Comparison of ENCODE assay signal across 29 cellular contexts in genomic region chr10:125782661-125783060, GRCh38. TPM values are rescaled to one million over a fixed set of nuclear protein-coding genes. Genes with fewer than 3 reads are reported as not detected.
DNase-seq lines count a peak whose midpoint lies in the region; ATAC-seq and TF ChIP-seq lines count a peak whose summit lies in the region.
"Had no signal": no experiment of that assay in that cellular context is flagged by ENCODE, and none has a peak within 500 bp of the region (broad histone marks: within the 10 kb centered on the region; RNA-seq: fewer than 3 reads in every experiment).

No MANE protein-coding gene starts in this region.

- H3K9me3 Mint-ChIP-seq in glutamatergic neuron (ENCODE audit: unreplicated experiment) = peaks cover 14% of the 10 kb centered on the region
- H3K9me3 Mint-ChIP-seq in T-helper 2 cell treated with Interferon-gamma antibody and Interleukin-4, amounts not matched to agents 5 μg/mL and 100 μg/mL, for 36 hours = no peaks in the 10 kb centered on the region
- H3K9me3 Mint-ChIP-seq: activated CD4-positive, alpha-beta T cell treated with anti-CD3 and anti-CD28 coated beads, Interleukin-2, amount 10 ng/mL, durations not matched to agents 24 days and 14 days; activated T-cell treated with anti-CD3 and anti-CD28 coated beads, Interleukin-2, amount 50 U/mL, for 24 hours had no signal

- peaks cover 27% of the 10 kb centered on the region for H3K4me1 Mint-ChIP-seq in glutamatergic neuron (ENCODE audit: low read depth, unreplicated experiment)
- no peaks in the 10 kb centered on the region for H3K4me1 Mint-ChIP-seq in T-helper 2 cell treated with Interferon-gamma antibody and Interleukin-4, amounts not matched to agents 5 μg/mL and 100 μg/mL, for 36 hours (ENCODE audit: low read depth)

- H3K4me3 ChIP-seq in retinal pigment epithelial cell (ENCODE audit: low read length) = no peak overlapping the region
- H3K4me3 ChIP-seq: PC-9, right lobe of liver, transverse colon had no signal

- peaks cover 7% of the 10 kb centered on the region for H3K27me3 Mint-ChIP-seq in glutamatergic neuron (ENCODE audit: unreplicated experiment)
- no peaks in the 10 kb centered on the region for H3K27me3 Mint-ChIP-seq in T-helper 2 cell treated with Interferon-gamma antibody and Interleukin-4, amounts not matched to agents 5 μg/mL and 100 μg/mL, for 36 hours (ENCODE audit: low read depth)
- H3K27me3 Mint-ChIP-seq: activated CD4-positive, alpha-beta T cell treated with anti-CD3 and anti-CD28 coated beads, Interleukin-2, amount 10 ng/mL, durations not matched to agents 24 days and 14 days; activated naive CD8-positive, alpha-beta T cell had no signal

- peak overlapping the region; percentile 94 for H3K27ac Mint-ChIP-seq in glutamatergic neuron (ENCODE audit: unreplicated experiment)
- no peak overlapping the region for H3K27ac Mint-ChIP-seq in T-helper 2 cell treated with Interferon-gamma antibody and Interleukin-4, amounts not matched to agents 5 μg/mL and 100 μg/mL, for 36 hours
- H3K27ac Mint-ChIP-seq: activated CD4-positive, alpha-beta T cell treated with anti-CD3 and anti-CD28 coated beads, Interleukin-2, amount 10 ng/mL, durations not matched to agents 24 days and 14 days; activated naive CD8-positive, alpha-beta T cell; activated T-cell treated with anti-CD3 and anti-CD28 coated beads, Interleukin-2, amount 50 U/mL, for 24 hours; T-helper 17 cell had no signal

- DNase-seq in ELR (ENCODE audit: low read depth) (peak; percentile 18), NCI-H82 (lab: John Stamatoyannopoulos, UW) (peak; percentile 80), glutamatergic neuron (peak; percentile 65), retinal pigment epithelial cell (ENCODE audit: low read depth) (peak; percentile 68), T1000 (lab: John Stamatoyannopoulos, UW) (no peak)
- DNase-seq in T-helper 2 cell treated with Interferon-gamma antibody and Interleukin-4, amounts not matched to agents 5 μg/mL and 100 μg/mL, for 36 hours (ENCODE audit: low spot score) = no peak
- DNase-seq: activated CD4-positive, alpha-beta T cell treated with anti-CD3 and anti-CD28 coated beads, Interleukin-2, amount 10 ng/mL, durations not matched to agents 24 days and 14 days; activated effector memory CD4-positive, alpha-beta T cell treated with anti-CD3 and anti-CD28 coated beads, Interleukin-2, amount 50 U/mL, for 16 hours; activated T-cell treated with anti-CD3 and anti-CD28 coated beads, Interleukin-2, amount 50 U/mL, for 24 hours; Caco-2; DMS79 treated with DMSO at 0.1 percent for 48 hours; effector CD8-positive, alpha-beta T cell; KBM-7; NCI-H1092; NCI-H2029; NCI-H226; NCI-H526 treated with DMSO at 0.1 percent for 48 hours; PC-9; posterior cingulate gyrus; right lobe of liver; Right ventricle myocardium superior; stimulated activated CD4-positive, alpha-beta T cell treated with anti-CD3 and anti-CD28 coated beads, Interleukin-4, amount 100 ng/mL, for 24 hours; T-helper 17 cell; transverse colon had no signal

- TF ChIP-seq CTCF in glutamatergic neuron (IDR thresholded peaks at IDR 0.05; ENCODE audit: partially characterized antibody, unreplicated experiment) (no peak), retinal pigment epithelial cell (conservative IDR thresholded peaks at IDR 0.05; ENCODE audit: low read depth, low read length) (no peak)

- peak overlapping the region; percentile 21 for H3K4me3 Mint-ChIP-seq in glutamatergic neuron (ENCODE audit: unreplicated experiment)
- H3K4me3 Mint-ChIP-seq in T-helper 2 cell treated with Interferon-gamma antibody and Interleukin-4, amounts not matched to agents 5 μg/mL and 100 μg/mL, for 36 hours = no peak overlapping the region
- H3K4me3 Mint-ChIP-seq: activated CD4-positive, alpha-beta T cell treated with anti-CD3 and anti-CD28 coated beads, Interleukin-2, amount 10 ng/mL, durations not matched to agents 24 days and 14 days; activated naive CD8-positive, alpha-beta T cell; activated T-cell treated with anti-CD3 and anti-CD28 coated beads, Interleukin-2, amount 50 U/mL, for 24 hours; T-helper 17 cell had no signal

- peaks cover 17% of the 10 kb centered on the region for H3K36me3 Mint-ChIP-seq in glutamatergic neuron (ENCODE audit: unreplicated experiment)
- H3K36me3 Mint-ChIP-seq in T-helper 2 cell treated with Interferon-gamma antibody and Interleukin-4, amounts not matched to agents 5 μg/mL and 100 μg/mL, for 36 hours (ENCODE audit: low read depth) = no peaks in the 10 kb centered on the region

- no peak for ATAC-seq in activated CD4-positive, CD25-positive, alpha-beta regulatory T cell treated with anti-CD3 and anti-CD28 coated beads, Interleukin-2, amount 50 U/mL, for 24 hours
- ATAC-seq: right lobe of liver, SK-N-SH treated with all-trans-retinoic acid at 6 μM for 48 hours, T-helper 17 cell had no signal

RNA-seq across cellular contexts. Expression of gene MMP21, which starts 7.0 kb away (rescaled TPM):
- total RNA-seq in glutamatergic neuron (ENCODE audit: unreplicated experiment) = not detected
- total RNA-seq: activated CD8-positive, alpha-beta memory T cell treated with anti-CD3 and anti-CD28 coated beads for 36 hours; Caco-2; M059J; PC-9; Right ventricle myocardium superior had no signal

RNA-seq across cellular contexts. Expression of gene UROS, which starts 40.4 kb away (rescaled TPM):
- 48.0 TPM for total RNA-seq in glutamatergic neuron (ENCODE audit: unreplicated experiment)

RNA-seq across cellular contexts. Expression of gene BCCIP, which starts 40.7 kb away (rescaled TPM):
- total RNA-seq in glutamatergic neuron (ENCODE audit: unreplicated experiment) = 50.9 TPM

Comparison
In these comparisons a context has a peak if more than half of its experiments do, and no peak if none do; other contexts are left out.
1. DNase-seq: peak in ELR (single experiment), NCI-H82 (single experiment), glutamatergic neuron (single experiment) and retinal pigment epithelial cell (single experiment); none in T-helper 2 cell treated with Interferon-gamma antibody and Interleukin-4, amounts not matched to agents 5 μg/mL and 100 μg/mL, for 36 hours (single experiment) and T1000 (single experiment).